In genomic region chr2:238082858-238083257, GRCh38 we compare ENCODE assay signal across 29 cellular contexts. TPM values are rescaled to one million over a fixed set of nuclear protein-coding genes. Genes with fewer than 3 reads are reported as not detected.
"Had no signal": no experiment of that assay in that cellular context is flagged by ENCODE, and none has a peak within 500 bp of the region (broad histone marks: within the 10 kb centered on the region; RNA-seq: fewer than 3 reads in every experiment).

No MANE protein-coding gene starts in this region.

- ATAC-seq: activated CD4-positive, alpha-beta T cell treated with anti-CD3 and anti-CD28 coated beads for 36 hours; activated CD4-positive, CD25-positive, alpha-beta regulatory T cell treated with anti-CD3 and anti-CD28 coated beads, Interleukin-2, amount 50 U/mL, for 24 hours; activated T-cell treated with anti-CD3 and anti-CD28 coated beads, Interleukin-2, amount 50 U/mL, for 4 hours; body of pancreas; Panc1 had no signal

- H3K36me3 ChIP-seq: breast epithelium had no signal

- H3K4me3 ChIP-seq: body of pancreas, breast epithelium, SJSA1 had no signal

- H3K27ac Mint-ChIP-seq: activated CD4-positive, alpha-beta T cell treated with anti-CD3 and anti-CD28 coated beads for 36 hours; activated CD4-positive, alpha-beta T cell treated with anti-CD3 and anti-CD28 coated beads, Interleukin-2, amount 10 ng/mL, durations not matched to agents 7 days and 5 days; activated naive CD4-positive, alpha-beta T cell treated with anti-CD3 and anti-CD28 coated beads, Interleukin-2, amount 50 U/mL, for 24 hours; activated naive CD8-positive, alpha-beta T cell treated with anti-CD3 and anti-CD28 coated beads, Interleukin-2, amount 10 ng/mL, durations not matched to agents 7 days and 5 days; activated T-helper 1 cell treated with anti-CD3 and anti-CD28 coated beads, Interleukin-12 subunit alpha, Interleukin-12 subunit beta, Interleukin-2, Interleukin-4 antibody, amounts not matched to agents 30 ng/mL and 10 ng/mL and 1 ng/mL, durations not matched to agents 14 hours and 24 hours and 36 hours; T-helper 1 cell treated with Interleukin-12 subunit alpha and Interleukin-12 subunit beta and Interleukin-4 antibody, amounts not matched to agents 30 μg/mL and 1 μg/mL, for 36 hours; T-helper 2 cell treated with Interferon-gamma antibody and Interleukin-4, amounts not matched to agents 5 μg/mL and 100 μg/mL, for 36 hours had no signal

- H3K27ac ChIP-seq: body of pancreas, breast epithelium, KMS-11, SJSA1 had no signal

- H3K27me3 ChIP-seq: body of pancreas, breast epithelium, SJSA1 had no signal

- H3K4me3 Mint-ChIP-seq: activated CD4-positive, alpha-beta T cell treated with anti-CD3 and anti-CD28 coated beads for 36 hours; activated CD4-positive, alpha-beta T cell treated with anti-CD3 and anti-CD28 coated beads, Interleukin-2, amount 10 ng/mL, durations not matched to agents 7 days and 5 days; activated naive CD4-positive, alpha-beta T cell treated with anti-CD3 and anti-CD28 coated beads, Interleukin-2, amount 50 U/mL, for 24 hours; activated naive CD8-positive, alpha-beta T cell treated with anti-CD3 and anti-CD28 coated beads, Interleukin-2, amount 10 ng/mL, durations not matched to agents 7 days and 5 days; activated T-cell treated with anti-CD3 and anti-CD28 coated beads, Interleukin-2, amount 50 U/mL, for 4 hours; activated T-helper 1 cell treated with anti-CD3 and anti-CD28 coated beads, Interleukin-12 subunit alpha, Interleukin-12 subunit beta, Interleukin-2, Interleukin-4 antibody, amounts not matched to agents 30 ng/mL and 10 ng/mL and 1 ng/mL, durations not matched to agents 14 hours and 24 hours and 36 hours; T-helper 1 cell treated with Interleukin-12 subunit alpha and Interleukin-12 subunit beta and Interleukin-4 antibody, amounts not matched to agents 30 μg/mL and 1 μg/mL, for 36 hours; T-helper 2 cell treated with Interferon-gamma antibody and Interleukin-4, amounts not matched to agents 5 μg/mL and 100 μg/mL, for 36 hours had no signal

- H3K4me1 Mint-ChIP-seq: activated CD4-positive, alpha-beta T cell treated with anti-CD3 and anti-CD28 coated beads for 36 hours; activated naive CD4-positive, alpha-beta T cell treated with anti-CD3 and anti-CD28 coated beads, Interleukin-2, amount 50 U/mL, for 24 hours had no signal

- H3K9me3 ChIP-seq: body of pancreas, breast epithelium, SJSA1, SK-N-SH had no signal

- H3K9me3 Mint-ChIP-seq: activated CD4-positive, alpha-beta T cell treated with anti-CD3 and anti-CD28 coated beads, Interleukin-2, amount 10 ng/mL, durations not matched to agents 7 days and 5 days; activated naive CD4-positive, alpha-beta T cell treated with anti-CD3 and anti-CD28 coated beads, Interleukin-2, amount 50 U/mL, for 24 hours; activated naive CD8-positive, alpha-beta T cell treated with anti-CD3 and anti-CD28 coated beads, Interleukin-2, amount 10 ng/mL, durations not matched to agents 7 days and 5 days; activated T-helper 1 cell treated with anti-CD3 and anti-CD28 coated beads, Interleukin-12 subunit alpha, Interleukin-12 subunit beta, Interleukin-2, Interleukin-4 antibody, amounts not matched to agents 30 ng/mL and 10 ng/mL and 1 ng/mL, durations not matched to agents 14 hours and 24 hours and 36 hours; T-helper 1 cell treated with Interleukin-12 subunit alpha and Interleukin-12 subunit beta and Interleukin-4 antibody, amounts not matched to agents 30 μg/mL and 1 μg/mL, for 36 hours; T-helper 2 cell treated with Interferon-gamma antibody and Interleukin-4, amounts not matched to agents 5 μg/mL and 100 μg/mL, for 36 hours had no signal

- H3K27me3 Mint-ChIP-seq: activated CD4-positive, alpha-beta T cell treated with anti-CD3 and anti-CD28 coated beads for 36 hours; activated CD4-positive, alpha-beta T cell treated with anti-CD3 and anti-CD28 coated beads, Interleukin-2, amount 10 ng/mL, durations not matched to agents 7 days and 5 days; activated naive CD4-positive, alpha-beta T cell treated with anti-CD3 and anti-CD28 coated beads, Interleukin-2, amount 50 U/mL, for 24 hours; activated naive CD8-positive, alpha-beta T cell treated with anti-CD3 and anti-CD28 coated beads, Interleukin-2, amount 10 ng/mL, durations not matched to agents 7 days and 5 days had no signal

- H3K4me1 ChIP-seq: breast epithelium, SJSA1 had no signal

- DNase-seq: activated CD4-positive, alpha-beta T cell treated with anti-CD3 and anti-CD28 coated beads for 36 hours; activated CD4-positive, alpha-beta T cell treated with anti-CD3 and anti-CD28 coated beads, Interleukin-2, amount 10 ng/mL, durations not matched to agents 7 days and 5 days; activated CD4-positive, alpha-beta T cell treated with anti-CD3 and anti-CD28 coated beads, Interleukin-2, amount 50 U/mL, for 48 hours; activated effector memory CD4-positive, alpha-beta T cell treated with Interleukin-2 at 50 U/mL for 16 hours; activated naive CD8-positive, alpha-beta T cell treated with anti-CD3 and anti-CD28 coated beads, Interleukin-2, amount 10 ng/mL, durations not matched to agents 7 days and 5 days; activated T-cell treated with anti-CD3 and anti-CD28 coated beads for 4 hours; activated T-cell treated with anti-CD3 and anti-CD28 coated beads, Interleukin-2, amount 50 U/mL, for 4 hours; MM.1S; MV-4-11; NCI-H1092; NCI-H1436 treated with DMSO at 0.1 percent for 48 hours; NCI-H1694 treated with DMSO at 0.1 percent for 48 hours; NCI-H2029; NCI-H345; NCI-H524 treated with DMSO at 0.1 percent for 48 hours; SHP77 treated with DMSO at 0.1 percent for 48 hours; SK-N-SH had no signal

RNA-seq across cellular contexts. Expression of gene ESPNL, which starts 17.3 kb away (rescaled TPM):
- total RNA-seq: astrocyte, body of pancreas had no signal

RNA-seq across cellular contexts. Expression of gene KLHL30, which starts 55.6 kb away (rescaled TPM):
- total RNA-seq: activated CD4-positive, alpha-beta T cell treated with anti-CD3 and anti-CD28 coated beads for 36 hours; activated CD4-positive, alpha-beta T cell treated with anti-CD3 and anti-CD28 coated beads, Interleukin-2, amount 10 ng/mL, durations not matched to agents 7 days and 5 days; activated naive CD8-positive, alpha-beta T cell treated with anti-CD3 and anti-CD28 coated beads, Interleukin-2, amount 10 ng/mL, durations not matched to agents 7 days and 5 days; activated T-cell treated with anti-CD3 and anti-CD28 coated beads, Interleukin-2, amount 50 U/mL, for 4 hours; activated T-helper 1 cell treated with anti-CD3 and anti-CD28 coated beads, Interleukin-12 subunit alpha, Interleukin-12 subunit beta, Interleukin-2, Interleukin-4 antibody, amounts not matched to agents 30 ng/mL and 10 ng/mL and 1 ng/mL, durations not matched to agents 14 hours and 24 hours and 36 hours; RPMI7951 had no signal
- polyA plus RNA-seq: SK-N-SH had no signal
